Comparison of ENCODE assay signal across 8 cellular contexts in the genomic region with DNA sequence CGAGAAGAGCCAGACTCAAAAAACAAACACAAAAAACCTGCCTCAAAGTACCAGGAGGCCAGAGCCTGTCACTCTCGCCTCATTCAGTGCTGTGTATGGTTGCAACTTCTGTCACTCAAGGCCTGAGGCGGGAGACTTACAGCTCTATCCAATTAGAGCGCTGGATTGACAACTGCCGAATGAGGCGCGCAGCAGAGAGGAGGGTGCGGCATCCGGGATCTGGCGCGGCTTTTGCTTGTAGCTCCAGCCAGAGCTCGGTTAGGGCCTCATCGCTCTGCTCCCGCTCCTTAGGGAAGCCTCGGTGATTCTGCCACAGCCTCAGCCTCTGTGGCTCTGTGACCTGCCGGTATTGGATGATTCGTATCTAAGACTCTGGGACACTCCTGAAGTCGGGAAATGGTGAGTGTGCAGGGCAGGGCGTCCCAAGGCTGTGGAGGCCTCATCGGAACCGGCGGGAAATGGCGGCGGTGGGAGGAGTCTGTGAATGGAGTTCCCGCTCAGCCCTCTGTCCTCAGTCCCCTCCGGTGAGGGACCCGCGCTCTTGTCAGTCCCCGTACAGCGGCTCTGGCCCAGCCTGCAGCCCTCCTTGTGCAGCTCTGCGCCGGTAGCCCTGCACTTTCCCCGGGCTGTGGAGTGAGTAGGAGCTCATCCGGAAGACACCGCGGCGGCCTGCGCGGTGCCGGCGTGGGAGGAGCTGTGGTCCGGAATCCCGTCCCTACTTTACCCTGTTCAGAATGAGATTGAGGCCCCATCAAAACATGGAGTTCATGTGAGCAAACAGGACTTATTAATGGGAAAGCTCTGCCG. TPM values are rescaled to one million over a fixed set of nuclear protein-coding genes. Genes with fewer than 3 reads are reported as not detected.
DNase-seq lines count a peak whose midpoint lies in the region; ATAC-seq and TF ChIP-seq lines count a peak whose summit lies in the region.

A gene (plus strand): TSS at position 227 of the 807 bp plus-strand sequence. CDS start 170 bp downstream, at position 397.

- peaks cover 41 to 51% of the 10 kb centered on the region in 2 donors for H3K36me3 Mint-ChIP-seq in CD4-positive, alpha-beta memory T cell

- ATAC-seq in GM19452 (IDR thresholded peaks at IDR 0.05; ENCODE audit: unreplicated experiment) (peak; percentile 98), mucosa of descending colon (peak; percentile 97)

- H3K36me3 ChIP-seq in CD4-positive, alpha-beta memory T cell (ENCODE audit: insufficient read depth, low read length), result no peaks in the 10 kb centered on the region
- peaks cover 16% of the 10 kb centered on the region for H3K36me3 ChIP-seq in OCI-LY1 (ENCODE audit: insufficient read depth, low read length)
- H3K36me3 ChIP-seq in mucosa of descending colon (ENCODE audit: low read depth), result no peaks in the 10 kb centered on the region

- intact Hi-C loops in CD4-positive, alpha-beta memory T cell (cut with micrococcal nuclease), result loop anchor here (5.0 kb wide), 2 partner anchors 213 to 348 kb away; a partner anchor contains a TSS
- intact Hi-C loops in mucosa of descending colon (cut with DNase I, micrococcal nuclease), result no loop called here

- CTCF ChIA-PET in CD4-positive, alpha-beta memory T cell (lab: Charles Lee; ENCODE audit: partially characterized antibody), result interaction anchor here (1.4 to 1.8 kb wide), 3 partner anchors 8 to 72 kb away, joined by 4 to 8 read pairs (median 5); no protein-coding TSS in a partner anchor

- H3K9me2 ChIP-seq in OCI-LY1 (ENCODE audit: low read depth, low read length), result no peaks in the 10 kb centered on the region

- H3F3A ChIP-seq in OCI-LY1 (ENCODE audit: insufficient read depth, low read length), result no peaks in the 10 kb centered on the region

- H2AFZ ChIP-seq in OCI-LY1 (ENCODE audit: low read length), result no peak within 1 kb of the TSS

- peaks cover 4 to 91% (median 72%) of the 10 kb centered on the region in 8 donors for H3K9me3 Mint-ChIP-seq in CD4-positive, alpha-beta memory T cell

- peaks cover 38% of the 10 kb centered on the region for H3K4me1 ChIP-seq in CD4-positive, alpha-beta memory T cell (ENCODE audit: insufficient read depth, low read length)
- H3K4me1 ChIP-seq in OCI-LY1 (ENCODE audit: insufficient read depth, low read length, severe bottlenecking) (peaks cover 8% of the 10 kb centered on the region), mucosa of descending colon (ENCODE audit: low read depth) (peaks cover 6% of the 10 kb centered on the region)

- POLR2A ChIA-PET in CD4-positive, alpha-beta memory T cell (lab: Charles Lee; ENCODE audit: partially characterized antibody), result interaction anchor here (0.7 to 2.2 kb wide), 15 partner anchors 9 to 550 kb away, joined by 3 to 20 read pairs (median 4); a partner anchor contains a TSS

- H3K4me3 ChIP-seq in CD4-positive, alpha-beta memory T cell (ENCODE audit: low read length in 2 of 2), result peak within 1 kb of the TSS; percentile 71 to 87
- H3K4me3 ChIP-seq in OCI-LY1 (ENCODE audit: low read depth, low read length, poor library complexity, severe bottlenecking), result peak within 1 kb of the TSS; percentile 97
- peak within 1 kb of the TSS; percentile 90 for H3K4me3 ChIP-seq in epithelial cell of esophagus (ENCODE audit: low read length)
- peak within 1 kb of the TSS; percentile 77 for H3K4me3 ChIP-seq in mucosa of descending colon

- peak within 1 kb of the TSS; percentile 80 for H3K4me2 ChIP-seq in OCI-LY1 (ENCODE audit: low read length)

- H3K27ac Mint-ChIP-seq in CD4-positive, alpha-beta memory T cell, result peak within 1 kb of the TSS; percentile 96 to 99 (median 97)

- H3K9ac ChIP-seq in OCI-LY1 (ENCODE audit: low read length), result peak within 1 kb of the TSS; percentile 77

- H3K27ac ChIP-seq in CD4-positive, alpha-beta memory T cell (ENCODE audit: low read depth, low read length), result peak within 1 kb of the TSS; percentile 69
- H3K27ac ChIP-seq in OCI-LY1 (ENCODE audit: low read depth, low read length, poor library complexity, severe bottlenecking), result peak within 1 kb of the TSS; percentile 86

- peak within 1 kb of the TSS; percentile 95 to 100 (median 98) for H3K4me3 Mint-ChIP-seq in CD4-positive, alpha-beta memory T cell

- H4K20me1 ChIP-seq in OCI-LY1 (ENCODE audit: insufficient read depth, low read length), result no peaks in the 10 kb centered on the region

- H3K27me3 ChIP-seq in CD4-positive, alpha-beta memory T cell (ENCODE audit: insufficient read depth, low read length), result no peaks in the 10 kb centered on the region
- H3K27me3 ChIP-seq in OCI-LY1 (ENCODE audit: insufficient read depth, low read length), result no peaks in the 10 kb centered on the region

- DNase-seq in CD4-positive, alpha-beta memory T cell, result peak; percentile 82 to 94 (median 91)
- DNase-seq in HPDE6-E6E7 (ENCODE audit: extremely low spot score), result peak; percentile 98
- DNase-seq in activated T-cell treated with anti-CD3 and anti-CD28 coated beads for 4 hours, result peak; percentile 90
- peak; percentile 98 for DNase-seq in epithelial cell of esophagus (ENCODE audit: low read depth)
- DNase-seq in mucosa of descending colon, result peak; percentile 95 to 98 (median 95)
- peak; percentile 72 to 80 for DNase-seq in stimulated activated CD8-positive, alpha-beta memory T cell treated with anti-CD3 and anti-CD28 coated beads, Interleukin-4, amount 100 ng/mL, for 1 hour (ENCODE audit: low read depth in 2 of 2, low spot score in 1 of 2)

- no peaks in the 10 kb centered on the region for H3K27me3 Mint-ChIP-seq in CD4-positive, alpha-beta memory T cell

- TF ChIP-seq CTCF in OCI-LY1 (IDR thresholded peaks at IDR 0.05; ENCODE audit: low read length), result no peak
- no peak for TF ChIP-seq CTCF in epithelial cell of esophagus (IDR thresholded peaks at IDR 0.05; ENCODE audit: insufficient read depth, low read depth, low read length, missing control alignments)
- TF ChIP-seq CTCF in mucosa of descending colon (IDR thresholded peaks at IDR 0.05), result no peak

- H3K9me3 ChIP-seq in CD4-positive, alpha-beta memory T cell (ENCODE audit: control insufficient read depth in 1 of 2, low read length in 2 of 2), result peaks cover 4 to 8% of the 10 kb centered on the region in 2 donors
- H3K9me3 ChIP-seq in OCI-LY1 (ENCODE audit: low read length), result no peaks in the 10 kb centered on the region
- H3K9me3 ChIP-seq in mucosa of descending colon, result peaks cover 8% of the 10 kb centered on the region

- H3K79me2 ChIP-seq in OCI-LY1 (ENCODE audit: insufficient read depth, low read length), result peaks cover 17% of the 10 kb centered on the region

- H3K4me1 Mint-ChIP-seq in CD4-positive, alpha-beta memory T cell, result peaks cover 22 to 49% (median 40%) of the 10 kb centered on the region in 4 donors

RNA-seq across cellular contexts. Expression of the gene that starts here (rescaled TPM):
- 10 to 100 TPM; 13.0 to 14.0 TPM for total RNA-seq in CD4-positive, alpha-beta memory T cell
- polyA plus RNA-seq in CD4-positive, alpha-beta memory T cell, result 1 to 10 TPM; 3.6 to 5.0 TPM
- 1 to 10 TPM; 5.2 to 7.4 (median 6.4) TPM for total RNA-seq in mucosa of descending colon

Comparison
In these comparisons a context has a peak if more than half of its experiments do, and no peak if none do; other contexts are left out.
1. Peak in every context shown above with its lines: DNase-seq, ATAC-seq, H3K4me3 ChIP-seq and H3K27ac ChIP-seq.